Comparison of ENCODE assay signal across 20 cellular contexts in genomic region chr1:85342177-85342576, GRCh38.
DNase-seq lines count a peak whose midpoint lies in the region; FAIRE-seq and TF ChIP-seq lines count a peak whose summit lies in the region.
"Had no signal": no experiment of that assay in that cellular context is flagged by ENCODE, and none has a peak within 500 bp of the region (broad histone marks: within the 10 kb centered on the region; RNA-seq: fewer than 3 reads in every experiment).

No MANE protein-coding gene starts in this region.

- DNase-seq in Calu3 (no peak), NCI-H226 (peak; percentile 64), choroid plexus epithelial cell (ENCODE audit: low read depth) (peak; percentile 61), lung microvascular endothelial cell (ENCODE audit: low read depth in 2 of 2) (peak; percentile 59 to 82), endothelial cell (ENCODE audit: low spot score) (no peak), GM19239 (ENCODE audit: insufficient read length, low spot score) (no peak)
- no peak for DNase-seq in activated naive CD4-positive, alpha-beta T cell treated with anti-CD3 and anti-CD28 coated beads, Interleukin-2, amount 10 ng/mL, durations not matched to agents 7 days and 5 days
- no peak for DNase-seq in stimulated activated CD4-positive, alpha-beta T cell treated with anti-CD3 and anti-CD28 coated beads, Interleukin-4, amount 100 ng/mL, for 1 hour
- DNase-seq: ACHN; activated naive CD8-positive, alpha-beta T cell treated with anti-CD3 and anti-CD28 coated beads, Interleukin-2, amount 50 U/mL, for 24 hours; central memory CD4-positive, alpha-beta T cell; effector memory CD4-positive, alpha-beta T cell; foreskin melanocyte; Karpas-422; NCI-H748 treated with DMSO at 0.1 percent for 48 hours; retina; stimulated activated naive B cell treated with anti-CD40 and anti-IgM and Interleukin-4, amounts not matched to agents 10 μg/mL and 1 μg/mL and 100 μg/mL, for 72 hours; transverse colon had no signal

- no peak for FAIRE-seq in GM19239 (lab: Jason Lieb, UNC)

- intact Hi-C loops in Calu3 (cut with micrococcal nuclease; ENCODE audit: unreplicated experiment) = loop anchor here (2.0 to 5.0 kb wide), 2 partner anchors 13 to 120 kb away; no protein-coding TSS in a partner anchor

- BruUV-seq in Calu3 (replicated peaks; lab: Mats Ljungman, UMichigan) = no TSS peak

- no peaks in the 10 kb centered on the region for H3K27me3 Mint-ChIP-seq in Calu3 (ENCODE audit: unreplicated experiment)
- no peaks in the 10 kb centered on the region for H3K27me3 Mint-ChIP-seq in endothelial cell (ENCODE audit: unreplicated experiment)
- peaks cover 9% of the 10 kb centered on the region for H3K27me3 Mint-ChIP-seq in activated naive CD4-positive, alpha-beta T cell treated with anti-CD3 and anti-CD28 coated beads, Interleukin-2, amount 10 ng/mL, durations not matched to agents 7 days and 5 days

- H3K4me3 Mint-ChIP-seq in Calu3 (ENCODE audit: low read depth, unreplicated experiment) = no peak overlapping the region
- no peak overlapping the region for H3K4me3 Mint-ChIP-seq in endothelial cell (ENCODE audit: unreplicated experiment)
- no peak overlapping the region for H3K4me3 Mint-ChIP-seq in activated naive CD4-positive, alpha-beta T cell treated with anti-CD3 and anti-CD28 coated beads, Interleukin-2, amount 10 ng/mL, durations not matched to agents 7 days and 5 days
- H3K4me3 Mint-ChIP-seq: activated naive CD8-positive, alpha-beta T cell treated with anti-CD3 and anti-CD28 coated beads, Interleukin-2, amount 50 U/mL, for 24 hours; stimulated activated naive B cell treated with anti-CD40 and anti-IgM and Interleukin-4, amounts not matched to agents 10 μg/mL and 1 μg/mL and 100 μg/mL, for 72 hours had no signal

- H3K4me1 Mint-ChIP-seq in Calu3 (ENCODE audit: low read depth, unreplicated experiment) (peaks cover 84% of the 10 kb centered on the region), endothelial cell (ENCODE audit: unreplicated experiment) (peaks cover 11% of the 10 kb centered on the region)
- H3K4me1 Mint-ChIP-seq in activated naive CD4-positive, alpha-beta T cell treated with anti-CD3 and anti-CD28 coated beads, Interleukin-2, amount 10 ng/mL, durations not matched to agents 7 days and 5 days = no peaks in the 10 kb centered on the region
- H3K4me1 Mint-ChIP-seq: activated naive CD8-positive, alpha-beta T cell treated with anti-CD3 and anti-CD28 coated beads, Interleukin-2, amount 50 U/mL, for 24 hours; CD14-positive monocyte; stimulated activated naive B cell treated with anti-CD40 and anti-IgM and Interleukin-4, amounts not matched to agents 10 μg/mL and 1 μg/mL and 100 μg/mL, for 72 hours had no signal

- CTCF ChIA-PET in Calu3 (lab: Charles Lee) = no interaction called here
- CTCF ChIA-PET in activated naive CD4-positive, alpha-beta T cell treated with anti-CD3 and anti-CD28 coated beads, Interleukin-2, amount 10 ng/mL, durations not matched to agents 7 days and 5 days (lab: Charles Lee) = no interaction called here

- H3K27ac Mint-ChIP-seq in Calu3 (ENCODE audit: unreplicated experiment) (peak overlapping the region; percentile 96), endothelial cell (ENCODE audit: unreplicated experiment) (no peak overlapping the region)
- no peak overlapping the region for H3K27ac Mint-ChIP-seq in activated naive CD4-positive, alpha-beta T cell treated with anti-CD3 and anti-CD28 coated beads, Interleukin-2, amount 10 ng/mL, durations not matched to agents 7 days and 5 days
- H3K27ac Mint-ChIP-seq: activated naive CD8-positive, alpha-beta T cell treated with anti-CD3 and anti-CD28 coated beads, Interleukin-2, amount 50 U/mL, for 24 hours; CD14-positive monocyte; stimulated activated naive B cell treated with anti-CD40 and anti-IgM and Interleukin-4, amounts not matched to agents 10 μg/mL and 1 μg/mL and 100 μg/mL, for 72 hours had no signal

- peaks cover 27% of the 10 kb centered on the region for H3K36me3 Mint-ChIP-seq in Calu3 (ENCODE audit: insufficient read depth, unreplicated experiment)
- no peaks in the 10 kb centered on the region for H3K36me3 Mint-ChIP-seq in endothelial cell (ENCODE audit: low read depth, unreplicated experiment)
- H3K36me3 Mint-ChIP-seq in activated naive CD4-positive, alpha-beta T cell treated with anti-CD3 and anti-CD28 coated beads, Interleukin-2, amount 10 ng/mL, durations not matched to agents 7 days and 5 days = no peaks in the 10 kb centered on the region
- H3K36me3 Mint-ChIP-seq: CD14-positive monocyte had no signal

- no peaks in the 10 kb centered on the region for H3K9me3 Mint-ChIP-seq in Calu3 (ENCODE audit: low read depth, unreplicated experiment)
- no peaks in the 10 kb centered on the region for H3K9me3 Mint-ChIP-seq in endothelial cell (ENCODE audit: unreplicated experiment)
- H3K9me3 Mint-ChIP-seq in activated naive CD4-positive, alpha-beta T cell treated with anti-CD3 and anti-CD28 coated beads, Interleukin-2, amount 10 ng/mL, durations not matched to agents 7 days and 5 days = no peaks in the 10 kb centered on the region
- H3K9me3 Mint-ChIP-seq: activated naive CD8-positive, alpha-beta T cell treated with anti-CD3 and anti-CD28 coated beads, Interleukin-2, amount 50 U/mL, for 24 hours; stimulated activated naive B cell treated with anti-CD40 and anti-IgM and Interleukin-4, amounts not matched to agents 10 μg/mL and 1 μg/mL and 100 μg/mL, for 72 hours had no signal

- TF ChIP-seq CTCF in Calu3 (IDR thresholded peaks at IDR 0.05; ENCODE audit: unreplicated experiment) (no peak), choroid plexus epithelial cell (conservative IDR thresholded peaks at IDR 0.05; ENCODE audit: low read depth, low read length) (no peak), endothelial cell (IDR thresholded peaks at IDR 0.05; ENCODE audit: unreplicated experiment) (no peak)

- no peak overlapping the region for H3K4me3 ChIP-seq in choroid plexus epithelial cell (ENCODE audit: low read depth, low read length)
- H3K4me3 ChIP-seq: HAP-1, transverse colon had no signal

Comparison
In these comparisons a context has a peak if more than half of its experiments do, and no peak if none do; other contexts are left out.
1. DNase-seq: peak in NCI-H226 (single experiment), choroid plexus epithelial cell (single experiment) and lung microvascular endothelial cell (2 of 2); none in Calu3 (single experiment), endothelial cell (single experiment), GM19239 (single experiment), activated naive CD4-positive, alpha-beta T cell treated with anti-CD3 and anti-CD28 coated beads, Interleukin-2, amount 10 ng/mL, durations not matched to agents 7 days and 5 days (single experiment) and stimulated activated CD4-positive, alpha-beta T cell treated with anti-CD3 and anti-CD28 coated beads, Interleukin-4, amount 100 ng/mL, for 1 hour (single experiment).